8 cellular contexts compared by ENCODE assay signal in the genomic region with DNA sequence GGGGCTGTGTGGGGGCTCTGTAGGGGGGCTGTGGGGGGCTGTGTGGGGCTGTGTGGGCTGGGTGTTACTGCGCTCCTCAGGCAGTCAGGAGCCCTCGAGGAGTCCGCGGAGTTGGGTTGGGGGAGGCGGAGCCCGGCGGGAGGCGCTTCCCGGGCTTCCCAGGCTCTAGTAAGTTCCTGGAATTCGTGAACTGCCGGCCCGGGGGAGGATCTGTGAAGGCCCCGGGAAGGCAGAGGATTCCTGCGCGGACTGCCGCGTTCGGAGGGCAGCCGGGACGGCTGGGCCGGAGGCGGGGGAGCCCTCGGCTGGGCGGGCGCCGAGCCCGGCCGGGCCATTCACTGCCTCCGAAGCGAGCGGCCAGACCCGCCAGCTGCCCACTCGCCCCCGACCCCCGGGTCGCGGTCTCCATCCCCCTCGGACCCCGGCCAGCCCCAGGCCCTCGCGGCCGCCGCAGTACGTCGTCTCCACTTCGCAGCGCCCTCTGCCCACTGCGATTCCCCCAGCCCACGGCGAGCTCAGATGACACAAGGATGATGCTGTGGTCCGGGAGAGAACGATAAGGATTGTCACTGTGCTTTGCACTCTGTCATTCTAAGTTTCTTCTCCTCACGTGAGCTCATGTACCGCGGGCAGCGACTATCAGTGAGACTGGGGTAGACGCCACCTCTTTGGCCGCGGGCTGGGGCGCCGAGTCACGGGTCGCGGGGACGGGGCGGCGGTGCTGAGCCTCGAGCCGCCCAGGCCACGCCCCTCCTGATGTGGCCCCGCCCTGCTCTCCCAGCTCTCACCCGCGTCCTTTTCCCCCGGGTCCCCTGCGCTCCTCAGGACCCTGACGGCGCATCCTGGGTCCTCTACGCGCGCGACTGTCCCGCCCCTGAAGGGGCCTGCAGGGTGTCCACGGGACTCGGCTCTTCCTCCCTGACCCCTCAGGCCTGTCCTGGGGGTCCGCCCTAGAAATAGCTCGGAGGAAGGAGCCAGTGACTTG.
DNase-seq lines count a peak whose midpoint lies in the region; ATAC-seq and TF ChIP-seq lines count a peak whose summit lies in the region.

No MANE protein-coding gene starts in this region.

- peaks cover 26% of the 10 kb centered on the region for H3K4me1 Mint-ChIP-seq in CD14-positive monocyte
- H3K4me1 Mint-ChIP-seq in activated naive CD8-positive, alpha-beta T cell (ENCODE audit: low read depth) = peaks cover 55% of the 10 kb centered on the region
- H3K4me1 Mint-ChIP-seq in type B pancreatic cell (ENCODE audit: unreplicated experiment) = no peaks in the 10 kb centered on the region

- DNase-seq in CD14-positive monocyte (ENCODE audit: low spot score) (peak; percentile 82), SKM-1 treated with dmso at 0.1 percent for 144 hours (lab: John Stamatoyannopoulos, UW; ENCODE audit: unreplicated experiment) (peak; percentile 46), cardiac septum (ENCODE audit: low spot score) (peak; percentile 94), pons (ENCODE audit: low spot score) (peak; percentile 28), type B pancreatic cell (ENCODE audit: extremely low spot score, unreplicated experiment) (peak; percentile 73)

- H3K9me3 Mint-ChIP-seq in CD14-positive monocyte (peaks cover 0 to 13% (median 6%) of the 10 kb centered on the region in 7 donors), type B pancreatic cell (peaks cover 12% of the 10 kb centered on the region)
- H3K9me3 Mint-ChIP-seq in activated naive CD8-positive, alpha-beta T cell (ENCODE audit: low read depth) = no peaks in the 10 kb centered on the region

- intact Hi-C loops in CD14-positive monocyte (cut with micrococcal nuclease) = loop anchor here (5.0 to 10.0 kb wide), 3 partner anchors 40 to 93 kb away; no protein-coding TSS in a partner anchor
- intact Hi-C loops in cardiac septum (cut with DNase I) = loop anchor here (5.0 to 10.0 kb wide), 2 partner anchors 155 to 397 kb away; a partner anchor contains a TSS

- ATAC-seq in GM19395 (IDR thresholded peaks at IDR 0.05; ENCODE audit: unreplicated experiment) (peak; percentile 83), HG03469 (IDR thresholded peaks at IDR 0.05; ENCODE audit: unreplicated experiment) (peak; percentile 68)

- H3K4me3 Mint-ChIP-seq in CD14-positive monocyte = peak overlapping the region; percentile 83 to 93
- peak overlapping the region; percentile 90 for H3K4me3 Mint-ChIP-seq in activated naive CD8-positive, alpha-beta T cell
- peak overlapping the region; percentile 89 for H3K4me3 Mint-ChIP-seq in type B pancreatic cell

- peak overlapping the region in 5 of 7 donors; percentile 50 to 80 (median 55) for H3K27ac Mint-ChIP-seq in CD14-positive monocyte
- H3K27ac Mint-ChIP-seq in activated naive CD8-positive, alpha-beta T cell = peak overlapping the region; percentile 87
- no peak overlapping the region for H3K27ac Mint-ChIP-seq in type B pancreatic cell

- TF ChIP-seq CTCF in CD14-positive monocyte (IDR thresholded peaks at IDR 0.05) (no peak), type B pancreatic cell (conservative IDR thresholded peaks at IDR 0.05) (no peak)

- H3K36me3 Mint-ChIP-seq in CD14-positive monocyte = peaks cover 0 to 11% of the 10 kb centered on the region in 2 donors
- no peaks in the 10 kb centered on the region for H3K36me3 Mint-ChIP-seq in activated naive CD8-positive, alpha-beta T cell
- peaks cover 3% of the 10 kb centered on the region for H3K36me3 Mint-ChIP-seq in type B pancreatic cell

- H3K27me3 Mint-ChIP-seq in CD14-positive monocyte (ENCODE audit: low read depth in 3 of 3) = peaks cover 33 to 59% (median 52%) of the 10 kb centered on the region in 3 donors
- no peaks in the 10 kb centered on the region for H3K27me3 Mint-ChIP-seq in activated naive CD8-positive, alpha-beta T cell
- H3K27me3 Mint-ChIP-seq in type B pancreatic cell = peaks cover 35% of the 10 kb centered on the region

Comparison
In these comparisons a context has a peak if more than half of its experiments do, and no peak if none do; other contexts are left out.
1. Peak in every context shown above with its lines: DNase-seq and ATAC-seq.
2. DNase-seq: peak in every context shown above with its lines; median percentile 94 in cardiac septum; 82 in CD14-positive monocyte; 73 in type B pancreatic cell; 46 in SKM-1 treated with dmso at 0.1 percent for 144 hours; 28 in pons.